In genomic region chr17:7579839-7580630, GRCh38 we compare ENCODE assay signal across 8 cellular contexts. TPM values are rescaled to one million over a fixed set of nuclear protein-coding genes. Genes with fewer than 3 reads are reported as not detected.
A peak's percentile ranks its signal among the peaks of the same experiment; 100 is the strongest.
DNase-seq lines count a peak whose midpoint lies in the region; ATAC-seq and TF ChIP-seq lines count a peak whose summit lies in the region.

No MANE protein-coding gene starts in this region.

- peak overlapping the region; percentile 77 for H3K4me3 Mint-ChIP-seq in activated naive CD8-positive, alpha-beta T cell

- peaks cover 9 to 51% (median 39%) of the 10 kb centered on the region in 9 donors for H3K36me3 ChIP-seq in heart right ventricle
- H3K36me3 ChIP-seq in upper lobe of right lung: peaks cover 40% of the 10 kb centered on the region

- DNase-seq in heart right ventricle (no peak), left ventricle myocardium superior (no peak), medulla oblongata (ENCODE audit: extremely low spot score) (peak; percentile 41), upper lobe of right lung (no peak), mesenteric fat pad (ENCODE audit: low spot score) (no peak), left lobe of liver (ENCODE audit: low spot score) (no peak), GF-D8 (lab: John Stamatoyannopoulos, UW) (no peak)

- H3K27ac ChIP-seq in heart right ventricle (peak overlapping the region; percentile 13 to 94 (median 78)), upper lobe of right lung (peak overlapping the region; percentile 89)

- WGBS in heart right ventricle, 2 donors: 73 to 74% methylated on average over 14 of the region's 14 CpGs

- no peaks in the 10 kb centered on the region for H3K9me3 Mint-ChIP-seq in activated naive CD8-positive, alpha-beta T cell (ENCODE audit: low read depth)

- H3K9me3 ChIP-seq in heart right ventricle (no peaks in the 10 kb centered on the region), upper lobe of right lung (no peaks in the 10 kb centered on the region)

- H3K27me3 Mint-ChIP-seq in activated naive CD8-positive, alpha-beta T cell: no peaks in the 10 kb centered on the region

- no peak for ATAC-seq in heart right ventricle
- ATAC-seq in left ventricle myocardium superior: no peak
- peak; percentile 0 for ATAC-seq in upper lobe of right lung
- no peak for ATAC-seq in left lobe of liver

- H3K27me3 ChIP-seq in heart right ventricle (no peaks in the 10 kb centered on the region), upper lobe of right lung (no peaks in the 10 kb centered on the region)

- H3K4me1 Mint-ChIP-seq in activated naive CD8-positive, alpha-beta T cell (ENCODE audit: low read depth): peaks cover 83% of the 10 kb centered on the region

- intact Hi-C loops in heart right ventricle (cut with DNase I) (loop anchor here in 3 of 10 donors (5.0 to 10.0 kb wide), 3 partner anchors 107 to 325 kb away; partner anchors contain the start of genes TP53 (in 2 of the 3), WRAP53 (in 2 of the 3), CTDNEP1 (in 1 of the 3) and ELP5 (in 1 of the 3)), left ventricle myocardium superior (cut with micrococcal nuclease) (no loop called here), upper lobe of right lung (cut with DNase I) (no loop called here)

- H3K27ac Mint-ChIP-seq in activated naive CD8-positive, alpha-beta T cell: peak overlapping the region; percentile 93

- H3K36me3 Mint-ChIP-seq in activated naive CD8-positive, alpha-beta T cell: peaks cover 20% of the 10 kb centered on the region

- H3K4me3 ChIP-seq in heart right ventricle (peak overlapping the region in 7 of 10 donors; percentile 18 to 66 (median 40)), upper lobe of right lung (peak overlapping the region; percentile 72)

- H3K4me1 ChIP-seq in heart right ventricle: peaks cover 13 to 85% (median 51%) of the 10 kb centered on the region in 9 donors
- peaks cover 68% of the 10 kb centered on the region for H3K4me1 ChIP-seq in upper lobe of right lung

- TF ChIP-seq CTCF in heart right ventricle (IDR thresholded peaks at IDR 0.05) (no peak), upper lobe of right lung (IDR thresholded peaks at IDR 0.05) (no peak)

RNA-seq across cellular contexts. Expression of gene CD68, which starts 0.6 kb away (rescaled TPM):
- total RNA-seq in heart right ventricle (100 to 1,000 TPM in 1 of 10 donors, 10 to 100 TPM in 4, 1 to 10 TPM in 5; 4.7 to 128 (median 13.0) TPM), left ventricle myocardium superior (26.6 TPM), upper lobe of right lung (398 TPM), mesenteric fat pad (286 TPM), left lobe of liver (44.2 TPM)
- polyA plus RNA-seq in heart right ventricle: 10 to 100 TPM; 15.7 to 40.0 TPM

RNA-seq across cellular contexts. Expression of gene MPDU1, which starts 3.6 kb away (rescaled TPM):
- total RNA-seq in heart right ventricle: 10 to 100 TPM; 20.1 to 39.8 (median 23.5) TPM
- 10 to 100 TPM; 42.8 to 64.9 TPM for polyA plus RNA-seq in heart right ventricle
- 28.0 TPM for total RNA-seq in left ventricle myocardium superior
- 58.2 TPM for total RNA-seq in upper lobe of right lung
- total RNA-seq in mesenteric fat pad: 55.2 TPM
- total RNA-seq in left lobe of liver: 49.4 TPM

RNA-seq across cellular contexts. Expression of gene SOX15, which starts 9.9 kb away (rescaled TPM):
- total RNA-seq in heart right ventricle (1 to 10 TPM in 6 of 10 donors, under 1 TPM in 4; 0.23 to 1.7 (median 1.2) TPM), left ventricle myocardium superior (1.2 TPM), upper lobe of right lung (0.67 TPM), mesenteric fat pad (not detected), left lobe of liver (0.20 TPM)
- polyA plus RNA-seq in heart right ventricle: 1 to 10 TPM in 1 of 2 donors, under 1 TPM in 1; 0.78 to 2.6 TPM

RNA-seq across cellular contexts. Expression of gene SENP3, which starts 18.3 kb away (rescaled TPM):
- 10 to 100 TPM; 22.4 to 34.3 (median 27.1) TPM for total RNA-seq in heart right ventricle
- polyA plus RNA-seq in heart right ventricle: 10 to 100 TPM; 33.1 to 46.6 TPM
- 32.8 TPM for total RNA-seq in left ventricle myocardium superior
- 57.6 TPM for total RNA-seq in upper lobe of right lung
- total RNA-seq in mesenteric fat pad: 48.7 TPM
- total RNA-seq in left lobe of liver: 14.1 TPM

RNA-seq across cellular contexts. Expression of gene TNFSF13, which starts 21.5 kb away (rescaled TPM):
- total RNA-seq in heart right ventricle (10 to 100 TPM in 2 of 10 donors, 1 to 10 TPM in 8; 4.1 to 25.0 (median 6.9) TPM), left ventricle myocardium superior (8.5 TPM), upper lobe of right lung (101 TPM), mesenteric fat pad (26.3 TPM), left lobe of liver (5.9 TPM)
- polyA plus RNA-seq in heart right ventricle: 1 to 10 TPM; 7.5 to 8.0 TPM
